38 cellular contexts compared by ENCODE assay signal in genomic region chr2:236321430-236321829, GRCh38. TPM values are rescaled to one million over a fixed set of nuclear protein-coding genes. Genes with fewer than 3 reads are reported as not detected.
"Had no signal": no experiment of that assay in that cellular context is flagged by ENCODE, and none has a peak within 500 bp of the region (broad histone marks: within the 10 kb centered on the region; RNA-seq: fewer than 3 reads in every experiment).

No MANE protein-coding gene starts in this region.

- H3K27me3 ChIP-seq: cardiac muscle cell had no signal

- H3K4me3 Mint-ChIP-seq: activated CD4-positive, alpha-beta T cell treated with anti-CD3 and anti-CD28 coated beads, Interleukin-2, amount 10 ng/mL, durations not matched to agents 24 days and 14 days; activated CD8-positive, alpha-beta T cell treated with anti-CD3 and anti-CD28 coated beads for 36 hours; activated naive CD8-positive, alpha-beta T cell treated with anti-CD3 and anti-CD28 coated beads for 36 hours; activated T-cell treated with anti-CD3 and anti-CD28 coated beads, Interleukin-2, amount 50 U/mL, for 72 hours; activated T-helper 17 cell treated with anti-CD3 and anti-CD28 coated beads, Interleukin-2, amount 50 U/mL, for 72 hours had no signal

- H3K4me2 ChIP-seq: PC-9 had no signal

- H3K4me3 ChIP-seq: cardiac muscle cell, PC-9 had no signal

- H3K36me3 ChIP-seq: cardiac muscle cell, WERI-Rb-1 had no signal

- H3K27ac Mint-ChIP-seq: activated CD4-positive, alpha-beta T cell treated with anti-CD3 and anti-CD28 coated beads, Interleukin-2, amount 10 ng/mL, durations not matched to agents 24 days and 14 days; activated CD8-positive, alpha-beta T cell treated with anti-CD3 and anti-CD28 coated beads for 36 hours; activated naive CD8-positive, alpha-beta T cell treated with anti-CD3 and anti-CD28 coated beads for 36 hours; activated T-cell treated with anti-CD3 and anti-CD28 coated beads, Interleukin-2, amount 50 U/mL, for 72 hours; activated T-helper 17 cell treated with anti-CD3 and anti-CD28 coated beads, Interleukin-2, amount 50 U/mL, for 72 hours had no signal

- H2AFZ ChIP-seq: PC-9 had no signal

- H3K36me3 Mint-ChIP-seq: activated naive CD8-positive, alpha-beta T cell treated with anti-CD3 and anti-CD28 coated beads for 36 hours had no signal

- FAIRE-seq: RCC 7860 had no signal

- ATAC-seq: activated CD8-positive, alpha-beta T cell treated with anti-CD3 and anti-CD28 coated beads for 36 hours; activated T-cell treated with anti-CD3 and anti-CD28 coated beads, Interleukin-2, amount 50 U/mL, for 72 hours; activated T-helper 17 cell treated with anti-CD3 and anti-CD28 coated beads, Interleukin-2, amount 50 U/mL, for 72 hours; Right ventricle myocardium inferior had no signal

- H3K27me3 Mint-ChIP-seq: activated CD4-positive, alpha-beta T cell treated with anti-CD3 and anti-CD28 coated beads, Interleukin-2, amount 10 ng/mL, durations not matched to agents 24 days and 14 days; activated naive CD8-positive, alpha-beta T cell treated with anti-CD3 and anti-CD28 coated beads for 36 hours had no signal

- H3K4me1 Mint-ChIP-seq: activated CD4-positive, alpha-beta T cell treated with anti-CD3 and anti-CD28 coated beads, Interleukin-2, amount 10 ng/mL, durations not matched to agents 24 days and 14 days; activated naive CD8-positive, alpha-beta T cell treated with anti-CD3 and anti-CD28 coated beads for 36 hours; activated T-helper 17 cell treated with anti-CD3 and anti-CD28 coated beads, Interleukin-2, amount 50 U/mL, for 72 hours had no signal

- H3K9me3 Mint-ChIP-seq: activated CD4-positive, alpha-beta T cell treated with anti-CD3 and anti-CD28 coated beads, Interleukin-2, amount 10 ng/mL, durations not matched to agents 24 days and 14 days; activated CD8-positive, alpha-beta T cell treated with anti-CD3 and anti-CD28 coated beads for 36 hours; activated naive CD8-positive, alpha-beta T cell treated with anti-CD3 and anti-CD28 coated beads for 36 hours; activated T-cell treated with anti-CD3 and anti-CD28 coated beads, Interleukin-2, amount 50 U/mL, for 72 hours; activated T-helper 17 cell treated with anti-CD3 and anti-CD28 coated beads, Interleukin-2, amount 50 U/mL, for 72 hours had no signal

- DNase-seq: activated CD4-positive, alpha-beta T cell treated with anti-CD3 and anti-CD28 coated beads, Interleukin-2, amount 10 ng/mL, durations not matched to agents 24 days and 14 days; activated CD4-positive, alpha-beta T cell treated with anti-CD3 and anti-CD28 coated beads, Interleukin-2, amount 50 U/mL, for 4 hours; activated CD4-positive, CD25-positive, alpha-beta regulatory T cell; activated CD8-positive, alpha-beta T cell treated with anti-CD3 and anti-CD28 coated beads for 36 hours; activated effector memory CD4-positive, alpha-beta T cell treated with anti-CD3 and anti-CD28 coated beads, Interleukin-2, amount 50 U/mL, for 16 hours; activated naive CD4-positive, alpha-beta T cell; activated naive CD4-positive, alpha-beta T cell treated with anti-CD3 and anti-CD28 coated beads, Interleukin-2, amount 50 U/mL, for 16 hours; activated naive CD8-positive, alpha-beta T cell treated with anti-CD3 and anti-CD28 coated beads for 36 hours; activated T-cell treated with anti-CD3 and anti-CD28 coated beads, Interleukin-2, amount 50 U/mL, for 1 hour; activated T-cell treated with anti-CD3 and anti-CD28 coated beads, Interleukin-2, amount 50 U/mL, for 72 hours; amniotic stem cell; aorta; KG1; MM.1S; MV-4-11; NCI-H1092; NCI-H1436 treated with DMSO at 0.1 percent for 48 hours; NCI-H1694 treated with DMSO at 0.1 percent for 48 hours; NCI-H2029; NCI-H345; NCI-H524 treated with DMSO at 0.1 percent for 48 hours; NCI-H748 treated with DMSO at 0.1 percent for 48 hours; NK-92 treated with Interleukin-12 subunit alpha and Interleukin-12 subunit beta, amount 100 ng/mL, for 24 hours; PC-9; SIG-M5; SW 1271; T-helper 1 cell; T-helper 2 cell; T-helper 9 cell; WERI-Rb-1 had no signal

- H3K27ac ChIP-seq: cardiac muscle cell, PC-9, RWPE1, WERI-Rb-1 had no signal

RNA-seq across cellular contexts. Expression of gene ASB18, which starts 57.2 kb away (rescaled TPM):
- total RNA-seq: activated CD4-positive, alpha-beta T cell treated with anti-CD3 and anti-CD28 coated beads, Interleukin-2, amount 10 ng/mL, durations not matched to agents 24 days and 14 days; activated CD8-positive, alpha-beta memory T cell treated with anti-CD3 and anti-CD28 coated beads for 36 hours; activated CD8-positive, alpha-beta T cell treated with anti-CD3 and anti-CD28 coated beads for 36 hours; activated naive CD8-positive, alpha-beta T cell treated with anti-CD3 and anti-CD28 coated beads for 36 hours; activated T-cell treated with anti-CD3 and anti-CD28 coated beads, Interleukin-2, amount 50 U/mL, for 72 hours; activated T-helper 17 cell treated with anti-CD3 and anti-CD28 coated beads, Interleukin-2, amount 50 U/mL, for 72 hours; aorta; cardiac muscle cell; LHCN-M2; NCI-H460 had no signal
